In the genomic region with DNA sequence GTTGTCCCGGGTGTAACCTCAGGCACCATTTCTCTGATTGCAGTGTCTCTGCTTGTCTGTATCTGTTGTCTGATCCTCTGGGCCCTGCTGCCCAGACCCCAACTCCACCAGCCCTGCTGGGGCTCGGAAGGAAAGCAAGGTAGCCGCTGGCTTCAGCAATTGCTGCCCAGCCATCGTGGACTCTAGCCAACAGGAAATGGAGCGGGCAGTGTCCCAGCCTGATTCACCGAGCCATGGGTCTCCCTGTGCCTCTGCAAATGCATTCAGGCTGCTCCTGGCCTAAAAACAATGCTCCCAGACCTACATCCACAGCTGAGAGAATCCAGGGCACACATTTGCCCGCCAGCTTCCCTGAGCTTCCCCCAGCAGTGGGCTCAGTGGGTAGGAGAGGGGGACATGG, we compare ENCODE assay signal across 1 cellular context.
TF ChIP-seq lines count a peak whose summit lies in the region.

No MANE protein-coding gene starts in this region.

TF ChIP-seq in SK-N-SH, 30 proteins besides CTCF, POLR2A, EP300 and RAD21 (continued from another document):
- TF ChIP-seq PBX3 (IDR thresholded peaks at IDR 0.05) (no peak), MEF2A (IDR thresholded peaks at IDR 0.05; ENCODE audit: borderline replicate concordance, low read depth) (no peak), EZH2phosphoT487 (IDR thresholded peaks at IDR 0.05; ENCODE audit: borderline replicate concordance, low read depth) (no peak)
